ENCODE assay signal across 8 cellular contexts in the genomic region with DNA sequence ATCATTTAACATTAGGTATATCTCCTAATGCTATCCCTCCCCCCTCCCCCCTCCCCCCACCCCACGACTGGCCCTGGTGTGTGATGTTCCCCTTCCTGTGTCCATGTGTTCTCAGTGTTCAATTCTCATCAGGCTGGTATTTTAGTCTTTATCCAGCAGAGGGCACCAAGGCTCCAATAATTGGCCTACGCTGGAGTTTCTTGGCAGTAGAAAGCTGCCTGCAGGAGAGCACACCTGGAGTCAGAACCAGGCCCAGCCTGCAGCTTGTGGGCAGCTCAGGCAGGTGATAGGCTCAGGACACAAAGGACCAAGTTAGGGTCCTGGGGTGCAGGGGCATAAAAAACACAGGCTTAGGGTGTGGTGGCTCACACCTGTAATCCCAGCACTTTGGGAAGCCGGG. TPM values are rescaled to one million over a fixed set of nuclear protein-coding genes. Genes with fewer than 3 reads are reported as not detected.
DNase-seq lines count a peak whose midpoint lies in the region; ATAC-seq, FAIRE-seq and TF ChIP-seq lines count a peak whose summit lies in the region.
"Not testable (repeated sequence)": the region's sequence is repeated elsewhere in the genome, so short reads cannot be mapped to it uniquely, and the experiment has no call there.

No MANE protein-coding gene starts in this region.

- H3K9me3 Mint-ChIP-seq in activated T-cell treated with anti-CD3 and anti-CD28 coated beads, Interleukin-2, amount 50 U/mL, for 72 hours: not testable (repeated sequence)

- POLR2A ChIA-PET in BJ (lab: Charles Lee): not testable (repeated sequence)

- not testable (repeated sequence) for H3K4me3 Mint-ChIP-seq in activated T-cell treated with anti-CD3 and anti-CD28 coated beads, Interleukin-2, amount 50 U/mL, for 72 hours

- not testable (repeated sequence) for H3K27ac Mint-ChIP-seq in activated T-cell treated with anti-CD3 and anti-CD28 coated beads, Interleukin-2, amount 50 U/mL, for 72 hours

- H3K27ac ChIP-seq in SJCRH30, left lung: not testable (repeated sequence)

- not testable (repeated sequence) for H3K36me3 ChIP-seq in BJ (ENCODE audit: control insufficient read depth, insufficient read depth, low read length); SJCRH30; left lung

- peaks cover 11% of the 10 kb centered on the region for H3K27me3 ChIP-seq in BJ (ENCODE audit: control insufficient read depth, insufficient read depth, low read length)
- H3K27me3 ChIP-seq in SJCRH30, left lung: not testable (repeated sequence)

- ATAC-seq in activated T-cell treated with anti-CD3 and anti-CD28 coated beads, Interleukin-2, amount 50 U/mL, for 72 hours (replicated peaks in 1 of 2): peak; percentile 68 to 69
- ATAC-seq in left lung: peak; percentile 94

- TF ChIP-seq CTCF in BJ (IDR thresholded peaks at IDR 0.05; ENCODE audit: insufficient read depth, low read depth, low read length): peak; percentile 57
- TF ChIP-seq CTCF in epithelial cell of proximal tubule (conservative IDR thresholded peaks at IDR 0.05; ENCODE audit: low read depth, low read length): peak; percentile 60
- TF ChIP-seq CTCF in left lung (IDR thresholded peaks at IDR 0.05): peak; percentile 24 to 41

- not testable (repeated sequence) for DNase-seq in BJ (ENCODE audit: low read depth); left lung
- DNase-seq in H54 (ENCODE audit: insufficient read length, low spot score): peak; percentile 62
- peak; percentile 34 for DNase-seq in NCI-H1694 treated with DMSO at 0.1 percent for 48 hours (lab: John Stamatoyannopoulos, UW)
- peak; percentile 18 to 76 for DNase-seq in SJCRH30
- peak; percentile 32 to 41 for DNase-seq in activated T-cell treated with anti-CD3 and anti-CD28 coated beads, Interleukin-2, amount 50 U/mL, for 72 hours
- peak; percentile 12 for DNase-seq in epithelial cell of proximal tubule (ENCODE audit: low read depth)
- DNase-seq in stimulated activated CD4-positive, alpha-beta T cell treated with anti-CD3 and anti-CD28 coated beads, Interleukin-15, amount 100 ng/mL, for 48 hours (ENCODE audit: low read depth in 2 of 2): peak; percentile 21 to 27

- H3K36me3 Mint-ChIP-seq in activated T-cell treated with anti-CD3 and anti-CD28 coated beads, Interleukin-2, amount 50 U/mL, for 72 hours (ENCODE audit: insufficient read depth in 2 of 2): not testable (repeated sequence)

- H3K27me3 Mint-ChIP-seq in activated T-cell treated with anti-CD3 and anti-CD28 coated beads, Interleukin-2, amount 50 U/mL, for 72 hours (ENCODE audit: low read depth): not testable (repeated sequence)

- not testable (repeated sequence) for H3K4me1 ChIP-seq in SJCRH30, left lung

- intact Hi-C loops in left lung (cut with DNase I): loop anchor here in 1 of 2 donors (10.0 kb wide), 1 partner anchor 51 kb away; a partner anchor contains a TSS

- not testable (repeated sequence) for TF ChIP-seq POLR2A in H54 (IDR thresholded peaks at IDR 0.05; ENCODE audit: low read depth, low read length)

- CTCF ChIA-PET in BJ (lab: Yijun Ruan, JAX): interaction anchor here (0.6 to 11.8 kb wide), 26 partner anchors 9 to 358 kb away, joined by 3 to 179 read pairs (median 5); no protein-coding TSS in a partner anchor

- FAIRE-seq in H54 (lab: Jason Lieb, UNC): not testable (repeated sequence)

- not testable (repeated sequence) for H3K4me1 Mint-ChIP-seq in activated T-cell treated with anti-CD3 and anti-CD28 coated beads, Interleukin-2, amount 50 U/mL, for 72 hours (ENCODE audit: low read depth)

- not testable (repeated sequence) for H3K4me3 ChIP-seq in BJ (ENCODE audit: low read depth, low read length); SJCRH30; epithelial cell of proximal tubule (ENCODE audit: low read depth, low read length); left lung

- H3K9me3 ChIP-seq in SJCRH30 (replicated peaks); left lung: not testable (repeated sequence)

RNA-seq across cellular contexts. Expression of a gene that starts 49.2 kb away (rescaled TPM):
- 16.0 and 27.3 TPM in 2 replicates for polyA plus RNA-seq in BJ (2011; rRNA removed)
- 12.7 and 20.0 TPM in 2 replicates for polyA minus RNA-seq in BJ (2011; rRNA and poly(A)+ RNA removed)
- 18.2 and 21.2 TPM in 2 replicates for total RNA-seq in SJCRH30 (2014; rRNA removed; shearing (Covaris generic))
- total RNA-seq in activated T-cell treated with anti-CD3 and anti-CD28 coated beads, Interleukin-2, amount 50 U/mL, for 72 hours: 1 to 10 TPM; 1.4 to 3.6 TPM
- total RNA-seq in epithelial cell of proximal tubule (18.3 and 23.4 TPM in 2 replicates), left lung (10 to 100 TPM; 12.7 to 15.4 TPM)
